Comparison of ENCODE assay signal across 8 cellular contexts in genomic region chr3:142148871-142149860, GRCh38. TPM values are rescaled to one million over a fixed set of nuclear protein-coding genes. Genes with fewer than 3 reads are reported as not detected.
DNase-seq lines count a peak whose midpoint lies in the region; ATAC-seq and TF ChIP-seq lines count a peak whose summit lies in the region.

A gene with protein sequence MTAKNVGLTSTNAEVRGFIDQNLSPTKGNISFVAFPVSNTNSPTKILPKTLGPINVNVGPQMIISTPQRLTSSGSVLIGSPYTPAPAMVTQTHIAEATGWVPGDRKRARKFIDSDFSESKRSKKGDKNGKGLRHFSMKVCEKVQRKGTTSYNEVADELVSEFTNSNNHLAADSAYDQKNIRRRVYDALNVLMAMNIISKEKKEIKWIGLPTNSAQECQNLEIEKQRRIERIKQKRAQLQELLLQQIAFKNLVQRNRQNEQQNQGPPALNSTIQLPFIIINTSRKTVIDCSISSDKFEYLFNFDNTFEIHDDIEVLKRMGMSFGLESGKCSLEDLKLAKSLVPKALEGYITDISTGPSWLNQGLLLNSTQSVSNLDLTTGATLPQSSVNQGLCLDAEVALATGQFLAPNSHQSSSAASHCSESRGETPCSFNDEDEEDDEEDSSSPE (minus strand): TSS chr3:142149544. CDS start chr3:142101749, 47,795 bp downstream.

- peak within 1 kb of the TSS; percentile 84 to 96 (median 89) for H3K4me3 Mint-ChIP-seq in CD8-positive, alpha-beta memory T cell

- peak within 1 kb of the TSS; percentile 61 for H3K27ac ChIP-seq in CD8-positive, alpha-beta memory T cell (ENCODE audit: low read depth, low read length)
- H3K27ac ChIP-seq in ectodermal cell (ENCODE audit: insufficient read depth, low read depth, low read length, poor library complexity, severe bottlenecking), result peak within 1 kb of the TSS; percentile 28
- H3K27ac ChIP-seq in lung (ENCODE audit: low read depth in 1 of 2, low read length in 1 of 2), result peak within 1 kb of the TSS; percentile 75 to 93

- peak; percentile 73 to 88 (median 79) for DNase-seq in CD8-positive, alpha-beta memory T cell
- DNase-seq in HK-2 (ENCODE audit: unreplicated experiment) (peak; percentile 88), NCI-H82 treated with DMSO at 0.1 percent for 48 hours (lab: John Stamatoyannopoulos, UW; ENCODE audit: unreplicated experiment) (peak; percentile 96), lung (ENCODE audit: low spot score) (peak; percentile 92)
- DNase-seq in activated CD8-positive, alpha-beta memory T cell treated with anti-CD3 and anti-CD28 coated beads for 1 hour (ENCODE audit: extremely low read depth in 1 of 2, low read depth in 1 of 2), result peak; percentile 37 to 72
- peak; percentile 59 to 67 (median 64) for DNase-seq in stimulated activated CD4-positive, alpha-beta T cell treated with anti-CD3 and anti-CD28 coated beads, TNF-alpha, amount 100 ng/mL, for 4 hours (ENCODE audit: low read depth in 3 of 3)

- H3K9me3 Mint-ChIP-seq in CD8-positive, alpha-beta memory T cell, result no peaks in the 10 kb centered on the region

- peaks cover 0 to 1% of the 10 kb centered on the region in 2 donors for H3K27me3 Mint-ChIP-seq in CD8-positive, alpha-beta memory T cell

- no peaks in the 10 kb centered on the region for H3K27me3 ChIP-seq in CD8-positive, alpha-beta memory T cell (ENCODE audit: insufficient read depth, low read length, poor library complexity, severe bottlenecking)
- H3K27me3 ChIP-seq in ectodermal cell (ENCODE audit: control insufficient read depth, insufficient read depth, low read length, poor library complexity, severe bottlenecking), result peaks cover 36% of the 10 kb centered on the region
- H3K27me3 ChIP-seq in lung (ENCODE audit: control insufficient read depth, insufficient read depth), result no peaks in the 10 kb centered on the region

- no peaks in the 10 kb centered on the region for H3K9me3 ChIP-seq in CD8-positive, alpha-beta memory T cell (ENCODE audit: low read length)
- no peaks in the 10 kb centered on the region for H3K9me3 ChIP-seq in ectodermal cell (ENCODE audit: control insufficient read depth, low read length)
- H3K9me3 ChIP-seq in lung (ENCODE audit: control insufficient read depth in 2 of 2, insufficient read depth in 1 of 2, low read length in 1 of 2), result no peaks in the 10 kb centered on the region

- H3K4me3 ChIP-seq in CD8-positive, alpha-beta memory T cell (ENCODE audit: low read length), result peak within 1 kb of the TSS; percentile 72
- H3K4me3 ChIP-seq in ectodermal cell (ENCODE audit: insufficient read depth, low read depth, low read length) (peak within 1 kb of the TSS; percentile 71), lung (peak within 1 kb of the TSS; percentile 84)

- ATAC-seq in GM19455 (IDR thresholded peaks at IDR 0.05; ENCODE audit: unreplicated experiment) (peak; percentile 99), lung (ENCODE audit: insufficient read depth, low FRiP score) (peak; percentile 100)

- no peaks in the 10 kb centered on the region for H3K36me3 Mint-ChIP-seq in CD8-positive, alpha-beta memory T cell

- H3K27ac Mint-ChIP-seq in CD8-positive, alpha-beta memory T cell, result peak within 1 kb of the TSS in 7 of 8 donors; percentile 67 to 90 (median 88)

- peaks cover 15% of the 10 kb centered on the region for H3K4me1 ChIP-seq in CD8-positive, alpha-beta memory T cell (ENCODE audit: insufficient read depth, low read length)
- H3K4me1 ChIP-seq in ectodermal cell (ENCODE audit: control insufficient read depth, insufficient read depth, low read length), result no peaks in the 10 kb centered on the region
- H3K4me1 ChIP-seq in lung (ENCODE audit: control insufficient read depth in 2 of 2, insufficient read depth in 2 of 2, low read length in 2 of 2), result peaks cover 0 to 11% of the 10 kb centered on the region in 2 donors

- no peak for TF ChIP-seq CTCF in lung (IDR thresholded peaks at IDR 0.05; ENCODE audit: control extremely low read depth, extremely low read depth)

- 0% methylated on average over 91 of the region's 91 CpGs for WGBS in ectodermal cell, 2 experiments
- WGBS in lung, 2 donors, result 0 to 1% methylated on average over 76 to 91 of the region's 91 CpGs

- POLR2A ChIA-PET in CD8-positive, alpha-beta memory T cell (lab: Charles Lee), result interaction anchor here (0.5 to 0.8 kb wide), 3 partner anchors 29 to 361 kb away, joined by 3 to 5 read pairs (median 4); no protein-coding TSS in a partner anchor

- CTCF ChIA-PET in CD8-positive, alpha-beta memory T cell (lab: Charles Lee), result no interaction called here

- no peaks in the 10 kb centered on the region for H3K36me3 ChIP-seq in CD8-positive, alpha-beta memory T cell (ENCODE audit: insufficient read depth, low read length)
- H3K36me3 ChIP-seq in ectodermal cell (ENCODE audit: control insufficient read depth, insufficient read depth, low read length) (no peaks in the 10 kb centered on the region), lung (ENCODE audit: control insufficient read depth in 2 of 2, insufficient read depth in 2 of 2, low read length in 2 of 2) (no peaks in the 10 kb centered on the region)

- peaks cover 30 to 38% (median 33%) of the 10 kb centered on the region in 3 donors for H3K4me1 Mint-ChIP-seq in CD8-positive, alpha-beta memory T cell

RNA-seq across cellular contexts. Expression of the gene that starts here (rescaled TPM):
- 10 to 100 TPM; 22.6 to 31.0 TPM for total RNA-seq in CD8-positive, alpha-beta memory T cell
- polyA plus RNA-seq in CD8-positive, alpha-beta memory T cell, result 38.3 TPM
- 95.9 TPM for polyA plus RNA-seq in ectodermal cell (2013, experiment 1 of 4)
- polyA plus RNA-seq in ectodermal cell (2013, experiment 2 of 4), result 97.8 TPM
- polyA plus RNA-seq in ectodermal cell (2013, experiment 3 of 4), result 91.8 TPM
- polyA plus RNA-seq in ectodermal cell (2013, experiment 4 of 4), result 108 TPM
- total RNA-seq in lung, result 10 to 100 TPM; 24.1 to 94.0 TPM
- 1 to 10 TPM; 8.4 to 9.9 TPM for polyA plus RNA-seq in lung

Comparison
In these comparisons a context has a peak if more than half of its experiments do, and no peak if none do; other contexts are left out.
1. Peak in every context shown above with its lines: DNase-seq, ATAC-seq, H3K4me3 ChIP-seq and H3K27ac ChIP-seq.
2. H3K27ac ChIP-seq: peak in every context shown above with its lines; median percentile 84 in lung; 61 in CD8-positive, alpha-beta memory T cell; 28 in ectodermal cell.